Comparison of ENCODE assay signal across 1 cellular context in the genomic region with DNA sequence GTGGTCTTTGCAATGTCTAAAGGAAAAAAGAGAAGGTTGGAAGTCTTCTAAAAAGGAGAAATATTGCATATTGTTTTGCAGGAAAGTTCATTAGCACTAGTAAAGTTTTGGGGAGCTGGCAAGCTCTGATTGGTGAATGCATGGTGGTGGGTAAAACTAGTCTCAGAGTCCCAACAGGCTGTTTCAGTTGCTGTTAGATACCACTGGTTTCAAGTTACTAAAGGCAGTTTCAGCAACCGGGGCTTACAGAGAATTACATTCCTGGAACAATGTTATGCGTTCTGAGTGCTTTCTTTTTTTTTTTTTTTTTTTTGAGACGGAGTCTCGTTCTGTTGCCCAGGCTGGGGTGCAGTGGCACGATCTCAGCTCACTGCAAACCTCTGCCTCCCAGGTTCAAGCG.
TF ChIP-seq lines count a peak whose summit lies in the region.

No MANE protein-coding gene starts in this region.

TF ChIP-seq in GM23338, 12 proteins besides CTCF, POLR2A, EP300 and RAD21:
- TF ChIP-seq, protein P1, sequence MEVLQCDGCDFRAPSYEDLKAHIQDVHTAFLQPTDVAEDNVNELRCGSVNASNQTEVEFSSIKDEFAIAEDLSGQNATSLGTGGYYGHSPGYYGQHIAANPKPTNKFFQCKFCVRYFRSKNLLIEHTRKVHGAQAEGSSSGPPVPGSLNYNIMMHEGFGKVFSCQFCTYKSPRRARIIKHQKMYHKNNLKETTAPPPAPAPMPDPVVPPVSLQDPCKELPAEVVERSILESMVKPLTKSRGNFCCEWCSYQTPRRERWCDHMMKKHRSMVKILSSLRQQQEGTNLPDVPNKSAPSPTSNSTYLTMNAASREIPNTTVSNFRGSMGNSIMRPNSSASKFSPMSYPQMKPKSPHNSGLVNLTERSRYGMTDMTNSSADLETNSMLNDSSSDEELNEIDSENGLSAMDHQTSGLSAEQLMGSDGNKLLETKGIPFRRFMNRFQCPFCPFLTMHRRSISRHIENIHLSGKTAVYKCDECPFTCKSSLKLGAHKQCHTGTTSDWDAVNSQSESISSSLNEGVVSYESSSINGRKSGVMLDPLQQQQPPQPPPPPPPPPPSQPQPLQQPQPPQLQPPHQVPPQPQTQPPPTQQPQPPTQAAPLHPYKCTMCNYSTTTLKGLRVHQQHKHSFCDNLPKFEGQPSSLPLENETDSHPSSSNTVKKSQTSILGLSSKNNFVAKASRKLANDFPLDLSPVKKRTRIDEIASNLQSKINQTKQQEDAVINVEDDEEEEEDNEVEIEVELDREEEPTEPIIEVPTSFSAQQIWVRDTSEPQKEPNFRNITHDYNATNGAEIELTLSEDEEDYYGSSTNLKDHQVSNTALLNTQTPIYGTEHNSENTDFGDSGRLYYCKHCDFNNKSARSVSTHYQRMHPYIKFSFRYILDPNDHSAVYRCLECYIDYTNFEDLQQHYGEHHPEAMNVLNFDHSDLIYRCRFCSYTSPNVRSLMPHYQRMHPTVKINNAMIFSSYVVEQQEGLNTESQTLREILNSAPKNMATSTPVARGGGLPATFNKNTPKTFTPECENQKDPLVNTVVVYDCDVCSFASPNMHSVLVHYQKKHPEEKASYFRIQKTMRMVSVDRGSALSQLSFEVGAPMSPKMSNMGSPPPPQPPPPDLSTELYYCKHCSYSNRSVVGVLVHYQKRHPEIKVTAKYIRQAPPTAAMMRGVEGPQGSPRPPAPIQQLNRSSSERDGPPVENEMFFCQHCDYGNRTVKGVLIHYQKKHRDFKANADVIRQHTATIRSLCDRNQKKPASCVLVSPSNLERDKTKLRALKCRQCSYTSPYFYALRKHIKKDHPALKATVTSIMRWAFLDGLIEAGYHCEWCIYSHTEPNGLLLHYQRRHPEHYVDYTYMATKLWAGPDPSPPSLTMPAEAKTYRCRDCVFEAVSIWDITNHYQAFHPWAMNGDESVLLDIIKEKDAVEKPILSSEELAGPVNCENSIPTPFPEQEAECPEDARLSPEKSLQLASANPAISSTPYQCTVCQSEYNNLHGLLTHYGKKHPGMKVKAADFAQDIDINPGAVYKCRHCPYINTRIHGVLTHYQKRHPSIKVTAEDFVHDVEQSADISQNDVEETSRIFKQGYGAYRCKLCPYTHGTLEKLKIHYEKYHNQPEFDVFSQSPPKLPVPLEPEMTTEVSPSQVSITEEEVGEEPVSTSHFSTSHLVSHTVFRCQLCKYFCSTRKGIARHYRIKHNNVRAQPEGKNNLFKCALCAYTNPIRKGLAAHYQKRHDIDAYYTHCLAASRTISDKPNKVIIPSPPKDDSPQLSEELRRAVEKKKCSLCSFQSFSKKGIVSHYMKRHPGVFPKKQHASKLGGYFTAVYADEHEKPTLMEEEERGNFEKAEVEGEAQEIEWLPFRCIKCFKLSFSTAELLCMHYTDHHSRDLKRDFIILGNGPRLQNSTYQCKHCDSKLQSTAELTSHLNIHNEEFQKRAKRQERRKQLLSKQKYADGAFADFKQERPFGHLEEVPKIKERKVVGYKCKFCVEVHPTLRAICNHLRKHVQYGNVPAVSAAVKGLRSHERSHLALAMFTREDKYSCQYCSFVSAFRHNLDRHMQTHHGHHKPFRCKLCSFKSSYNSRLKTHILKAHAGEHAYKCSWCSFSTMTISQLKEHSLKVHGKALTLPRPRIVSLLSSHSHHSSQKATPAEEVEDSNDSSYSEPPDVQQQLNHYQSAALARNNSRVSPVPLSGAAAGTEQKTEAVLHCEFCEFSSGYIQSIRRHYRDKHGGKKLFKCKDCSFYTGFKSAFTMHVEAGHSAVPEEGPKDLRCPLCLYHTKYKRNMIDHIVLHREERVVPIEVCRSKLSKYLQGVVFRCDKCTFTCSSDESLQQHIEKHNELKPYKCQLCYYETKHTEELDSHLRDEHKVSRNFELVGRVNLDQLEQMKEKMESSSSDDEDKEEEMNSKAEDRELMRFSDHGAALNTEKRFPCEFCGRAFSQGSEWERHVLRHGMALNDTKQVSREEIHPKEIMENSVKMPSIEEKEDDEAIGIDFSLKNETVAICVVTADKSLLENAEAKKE (CRISPR knock-in tag; IDR thresholded peaks at IDR 0.05) = no peak
